Comparison of ENCODE assay signal across 1 cellular context in the genomic region with DNA sequence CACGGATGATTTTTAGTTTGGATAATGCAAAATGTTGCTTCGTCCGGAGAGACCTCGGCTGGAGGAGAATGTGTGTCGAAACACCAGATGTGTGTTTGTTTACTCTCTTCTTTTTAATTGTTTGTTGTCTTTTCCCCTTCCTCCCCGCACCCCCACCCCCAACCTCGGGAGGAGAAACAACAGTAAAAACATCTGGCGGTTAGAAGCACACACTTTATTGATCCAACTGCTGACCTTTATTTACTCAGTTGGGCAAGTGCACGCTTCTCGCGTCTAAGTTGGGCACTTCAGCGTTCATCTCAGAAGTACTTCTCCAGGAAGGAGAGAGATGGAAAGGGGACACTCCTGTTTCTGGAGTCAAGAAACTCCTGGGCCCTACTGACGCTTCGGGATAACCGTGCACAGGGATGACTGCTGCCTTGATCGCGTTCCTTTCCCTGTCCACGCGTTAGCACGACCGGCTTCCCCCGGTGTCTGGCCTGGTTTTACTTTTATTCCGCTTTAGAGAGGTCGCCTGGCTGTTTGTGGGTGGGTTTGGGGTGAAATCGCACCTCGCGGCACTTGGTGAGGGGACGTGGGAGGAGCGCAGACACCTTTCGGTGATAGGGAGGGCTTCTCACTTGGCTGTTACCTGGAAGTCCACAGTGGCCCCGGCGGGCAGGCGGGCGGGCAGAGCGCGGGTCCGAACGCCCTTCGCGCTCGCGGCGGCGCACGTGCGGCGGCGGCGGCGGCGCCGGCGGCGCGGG.
TF ChIP-seq lines count a peak whose summit lies in the region.

No MANE protein-coding gene starts in this region.

TF ChIP-seq in HepG2, 621 proteins besides CTCF, POLR2A, EP300 and RAD21 (continued from another document):
- no peak for TF ChIP-seq TP53 (CRISPR knock-in tag; conservative IDR thresholded peaks at IDR 0.05)
- TF ChIP-seq, protein P1, sequence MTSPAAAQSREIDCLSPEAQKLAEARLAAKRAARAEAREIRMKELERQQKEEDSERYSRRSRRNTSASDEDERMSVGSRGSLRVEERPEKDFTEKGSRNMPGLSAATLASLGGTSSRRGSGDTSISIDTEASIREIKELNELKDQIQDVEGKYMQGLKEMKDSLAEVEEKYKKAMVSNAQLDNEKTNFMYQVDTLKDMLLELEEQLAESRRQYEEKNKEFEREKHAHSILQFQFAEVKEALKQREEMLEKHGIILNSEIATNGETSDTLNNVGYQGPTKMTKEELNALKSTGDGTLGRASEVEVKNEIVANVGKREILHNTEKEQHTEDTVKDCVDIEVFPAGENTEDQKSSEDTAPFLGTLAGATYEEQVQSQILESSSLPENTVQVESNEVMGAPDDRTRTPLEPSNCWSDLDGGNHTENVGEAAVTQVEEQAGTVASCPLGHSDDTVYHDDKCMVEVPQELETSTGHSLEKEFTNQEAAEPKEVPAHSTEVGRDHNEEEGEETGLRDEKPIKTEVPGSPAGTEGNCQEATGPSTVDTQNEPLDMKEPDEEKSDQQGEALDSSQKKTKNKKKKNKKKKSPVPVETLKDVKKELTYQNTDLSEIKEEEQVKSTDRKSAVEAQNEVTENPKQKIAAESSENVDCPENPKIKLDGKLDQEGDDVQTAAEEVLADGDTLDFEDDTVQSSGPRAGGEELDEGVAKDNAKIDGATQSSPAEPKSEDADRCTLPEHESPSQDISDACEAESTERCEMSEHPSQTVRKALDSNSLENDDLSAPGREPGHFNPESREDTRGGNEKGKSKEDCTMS (CRISPR knock-in tag; conservative IDR thresholded peaks at IDR 0.05), result no peak
- TF ChIP-seq GATAD2A (CRISPR knock-in tag; IDR thresholded peaks at IDR 0.05), result 0 out of 2 replicates have a peak, but pooled peaks have one; percentile 11
TF ChIP-seq in HepG2: peak in this region for 7.
